Comparison of ENCODE assay signal across 8 cellular contexts in genomic region chr2:159712929-159713575, GRCh38. TPM values are rescaled to one million over a fixed set of nuclear protein-coding genes. Genes with fewer than 3 reads are reported as not detected.
DNase-seq lines count a peak whose midpoint lies in the region; ATAC-seq and FAIRE-seq lines count a peak whose summit lies in the region.

No MANE protein-coding gene starts in this region.

- H3K27ac ChIP-seq in HUES6 (ENCODE audit: low read depth, low read length) (peak overlapping the region; percentile 100), iPS-18a (ENCODE audit: low read length) (peak overlapping the region; percentile 99), small intestine (ENCODE audit: low read depth in 1 of 2, low read length in 1 of 2) (peak overlapping the region; percentile 90 to 97)

- peak overlapping the region; percentile 99 for H3K27ac Mint-ChIP-seq in activated naive CD8-positive, alpha-beta T cell treated with anti-CD3 and anti-CD28 coated beads, Interleukin-2, amount 50 U/mL, for 24 hours

- peak; percentile 41 for DNase-seq in AG08396 (ENCODE audit: low spot score)
- no peak for DNase-seq in activated naive CD8-positive, alpha-beta T cell treated with anti-CD3 and anti-CD28 coated beads, Interleukin-2, amount 50 U/mL, for 24 hours
- DNase-seq in small intestine: peak; percentile 5
- DNase-seq in stimulated activated CD4-positive, alpha-beta T cell treated with anti-CD3 and anti-CD28 coated beads, Interleukin-4, amount 100 ng/mL, for 1 hour: no peak
- no peak for DNase-seq in NCI-H524 treated with DMSO at 0.1 percent for 48 hours (lab: John Stamatoyannopoulos, UW)

- peaks cover 57% of the 10 kb centered on the region for H3K4me1 Mint-ChIP-seq in activated naive CD8-positive, alpha-beta T cell treated with anti-CD3 and anti-CD28 coated beads, Interleukin-2, amount 50 U/mL, for 24 hours

- WGBS in small intestine, 3 donors: 0 to 1% (median 1%) methylated on average over 31 to 35 of the region's 35 CpGs

- H3K9ac ChIP-seq in HUES6 (ENCODE audit: low read length) (peak overlapping the region; percentile 100), iPS-18a (ENCODE audit: low read length) (peak overlapping the region; percentile 99)

- H3K4me3 Mint-ChIP-seq in activated naive CD8-positive, alpha-beta T cell treated with anti-CD3 and anti-CD28 coated beads, Interleukin-2, amount 50 U/mL, for 24 hours: peak overlapping the region; percentile 98

- H3K4me1 ChIP-seq in HUES6 (ENCODE audit: control insufficient read depth, insufficient read depth, low read length): peaks cover 5% of the 10 kb centered on the region
- H3K4me1 ChIP-seq in iPS-18a (ENCODE audit: control insufficient read depth, low read depth, low read length): peaks cover 16% of the 10 kb centered on the region
- H3K4me1 ChIP-seq in small intestine (ENCODE audit: control insufficient read depth in 2 of 2, insufficient read depth in 1 of 2, low read depth in 1 of 2, low read length in 1 of 2): peaks cover 5 to 16% of the 10 kb centered on the region in 2 donors

- peak; percentile 0 for ATAC-seq in GM18868 (IDR thresholded peaks at IDR 0.05; ENCODE audit: unreplicated experiment)
- peak; percentile 1 for ATAC-seq in activated naive CD8-positive, alpha-beta T cell treated with anti-CD3 and anti-CD28 coated beads, Interleukin-2, amount 50 U/mL, for 24 hours

- H3K27me3 Mint-ChIP-seq in activated naive CD8-positive, alpha-beta T cell treated with anti-CD3 and anti-CD28 coated beads, Interleukin-2, amount 50 U/mL, for 24 hours: no peaks in the 10 kb centered on the region

- peaks cover 48% of the 10 kb centered on the region for H3K36me3 Mint-ChIP-seq in activated naive CD8-positive, alpha-beta T cell treated with anti-CD3 and anti-CD28 coated beads, Interleukin-2, amount 50 U/mL, for 24 hours (ENCODE audit: low read depth)

- H3K27me3 ChIP-seq in HUES6 (ENCODE audit: control insufficient read depth, insufficient read depth, low read length) (no peaks in the 10 kb centered on the region), iPS-18a (ENCODE audit: control insufficient read depth, insufficient read depth, low read length) (no peaks in the 10 kb centered on the region), small intestine (ENCODE audit: control insufficient read depth in 2 of 2, insufficient read depth in 2 of 2, low read length in 2 of 2) (no peaks in the 10 kb centered on the region)

- H3K4me3 ChIP-seq in HUES6 (ENCODE audit: low read depth, low read length) (peak overlapping the region; percentile 97), iPS-18a (ENCODE audit: low read length) (peak overlapping the region; percentile 75), small intestine (ENCODE audit: low read depth in 1 of 2, low read length in 2 of 2) (peak overlapping the region; percentile 93 to 95)

- no peaks in the 10 kb centered on the region for H3K9me3 ChIP-seq in HUES6 (ENCODE audit: control insufficient read depth, insufficient read depth, low read depth, low read length)
- no peaks in the 10 kb centered on the region for H3K9me3 ChIP-seq in iPS-18a (ENCODE audit: control insufficient read depth, low read depth, low read length)
- H3K9me3 ChIP-seq in small intestine (ENCODE audit: control insufficient read depth, low read depth): no peaks in the 10 kb centered on the region

- H3K36me3 ChIP-seq in HUES6 (ENCODE audit: control insufficient read depth, insufficient read depth, low read length): peaks cover 36% of the 10 kb centered on the region
- H3K36me3 ChIP-seq in iPS-18a (ENCODE audit: control insufficient read depth, low read depth, low read length): peaks cover 29% of the 10 kb centered on the region
- H3K36me3 ChIP-seq in small intestine (ENCODE audit: control insufficient read depth in 2 of 2, insufficient read depth in 2 of 2, low read length in 2 of 2): peaks cover 0 to 10% of the 10 kb centered on the region in 2 donors

- H3K9me3 Mint-ChIP-seq in activated naive CD8-positive, alpha-beta T cell treated with anti-CD3 and anti-CD28 coated beads, Interleukin-2, amount 50 U/mL, for 24 hours: no peaks in the 10 kb centered on the region

- FAIRE-seq in small intestine (lab: Jason Lieb, UNC): no peak

RNA-seq across cellular contexts. Expression of gene MARCHF7, which starts 0.7 kb away (rescaled TPM):
- 10 to 100 TPM; 17.9 to 31.5 (median 22.4) TPM for polyA plus RNA-seq in small intestine

Comparison
In these comparisons a context has a peak if more than half of its experiments do, and no peak if none do; other contexts are left out.
1. DNase-seq: peak in AG08396 (single experiment) and small intestine (single experiment); none in activated naive CD8-positive, alpha-beta T cell treated with anti-CD3 and anti-CD28 coated beads, Interleukin-2, amount 50 U/mL, for 24 hours (single experiment), stimulated activated CD4-positive, alpha-beta T cell treated with anti-CD3 and anti-CD28 coated beads, Interleukin-4, amount 100 ng/mL, for 1 hour (single experiment) and NCI-H524 treated with DMSO at 0.1 percent for 48 hours (single experiment).
2. Peak in every context shown above with its lines, with median percentiles within 50 percentile points of each other: H3K27ac ChIP-seq and H3K4me3 ChIP-seq.